8 cellular contexts compared by ENCODE assay signal in the genomic region with DNA sequence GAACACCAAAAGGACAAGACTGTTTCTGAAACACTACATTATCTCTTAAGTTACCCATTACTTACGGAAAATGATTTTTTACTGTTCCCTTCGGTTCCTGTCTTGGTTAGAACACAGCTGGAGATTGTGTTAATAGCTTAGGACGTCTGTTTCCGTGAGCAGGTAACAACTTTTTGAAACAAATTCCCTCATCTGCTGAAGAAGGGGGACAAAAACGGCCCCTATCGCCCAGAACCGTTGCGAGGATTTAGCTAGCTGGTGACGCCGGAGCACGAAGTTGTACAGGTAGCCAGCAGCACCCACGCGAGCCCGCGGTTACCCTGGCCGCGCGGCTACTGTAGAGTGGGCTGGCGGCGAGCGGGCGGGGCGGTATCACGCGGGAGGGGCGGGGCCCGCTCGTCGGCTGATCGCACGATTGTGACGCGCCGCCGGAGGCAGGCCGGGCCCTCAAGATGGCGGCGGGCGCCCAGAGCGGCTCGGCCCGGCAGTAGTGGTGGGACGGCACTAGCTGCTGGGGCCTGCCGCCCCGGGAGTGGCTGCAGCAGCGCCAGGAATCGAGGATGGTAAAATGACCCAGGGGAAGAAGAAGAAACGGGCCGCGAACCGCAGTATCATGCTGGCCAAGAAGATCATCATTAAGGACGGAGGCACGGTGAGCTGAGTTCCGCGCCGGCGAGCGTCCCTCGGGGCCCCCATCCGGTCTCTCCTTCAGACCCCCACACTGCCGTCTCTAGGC.
DNase-seq lines count a peak whose midpoint lies in the region; ATAC-seq and TF ChIP-seq lines count a peak whose summit lies in the region.

No MANE protein-coding gene starts in this region.

- POLR2A ChIA-PET in Panc1 (lab: Charles Lee), result interaction anchor here (0.5 to 0.6 kb wide), 2 partner anchors 10 to 390 kb away, joined by 4 to 5 read pairs; no protein-coding TSS in a partner anchor
- POLR2A ChIA-PET in naive thymus-derived CD8-positive, alpha-beta T cell (lab: Charles Lee), result interaction anchor here (0.6 to 2.8 kb wide), 8 partner anchors 14 to 272 kb away, joined by 3 to 17 read pairs (median 6); partner anchors contain the start of genes AGL, DBT, FRRS1 and SASS6

- no TSS peak for BruUV-seq in Panc1 (replicated peaks; lab: Mats Ljungman, UMichigan)

- H3K4me1 Mint-ChIP-seq in activated T-helper 1 cell treated with anti-CD3 and anti-CD28 coated beads, Interleukin-12 subunit alpha, Interleukin-12 subunit beta, Interleukin-2, Interleukin-4 antibody, amounts not matched to agents 30 ng/mL and 10 ng/mL and 1 ng/mL, durations not matched to agents 14 hours and 24 hours and 36 hours (ENCODE audit: low read depth), result peaks cover 58% of the 10 kb centered on the region
- H3K4me1 Mint-ChIP-seq in naive thymus-derived CD8-positive, alpha-beta T cell, result peaks cover 14 to 57% (median 48%) of the 10 kb centered on the region in 4 donors
- peaks cover 19 to 45% of the 10 kb centered on the region in 2 donors for H3K4me1 Mint-ChIP-seq in stimulated activated naive B cell treated with anti-CD40 and anti-IgM and Interleukin-4, amounts not matched to agents 10 μg/mL and 1 μg/mL and 100 μg/mL, for 72 hours

- TF ChIP-seq RAD21 in Ishikawa (IDR thresholded peaks at IDR 0.05; ENCODE audit: low read depth), result no peak

- no peaks in the 10 kb centered on the region for H3K9me3 ChIP-seq in Panc1 (ENCODE audit: control insufficient read depth, insufficient read depth, low read depth, low read length)
- no peaks in the 10 kb centered on the region for H3K9me3 ChIP-seq in fibroblast of lung (ENCODE audit: control insufficient read depth, insufficient read depth, low read depth, low read length)

- H3K4me1 ChIP-seq in Panc1 (ENCODE audit: control insufficient read depth, insufficient read depth, low read length) (peaks cover 4% of the 10 kb centered on the region; the same call in 1 of the 2 replicates), fibroblast of lung (ENCODE audit: control insufficient read depth, extremely low read depth, insufficient read depth, low read length) (peaks cover 2% of the 10 kb centered on the region)

- ATAC-seq in GM21717 (IDR thresholded peaks at IDR 0.05; ENCODE audit: unreplicated experiment) (peak; percentile 82), Panc1 (peak; percentile 96)
- peak; percentile 78 to 84 for ATAC-seq in naive thymus-derived CD8-positive, alpha-beta T cell
- ATAC-seq in stimulated activated naive B cell treated with anti-CD40 and anti-IgM and Interleukin-4, amounts not matched to agents 10 μg/mL and 1 μg/mL and 100 μg/mL, for 72 hours (replicated peaks), result peak; percentile 90 to 94

- peak overlapping the region; percentile 99 for H3K4me2 ChIP-seq in fibroblast of lung (ENCODE audit: extremely low read depth, insufficient read depth, low read length)

- peak overlapping the region; percentile 99 for H3K9ac ChIP-seq in fibroblast of lung (ENCODE audit: insufficient read depth, low read length)

- intact Hi-C loops in Panc1 (cut with micrococcal nuclease; ENCODE audit: unreplicated experiment), result loop anchor here (10.0 kb wide), 1 partner anchor 233 kb away; no protein-coding TSS in a partner anchor
- intact Hi-C loops in activated T-helper 1 cell treated with anti-CD3 and anti-CD28 coated beads, Interleukin-12 subunit alpha, Interleukin-12 subunit beta, Interleukin-2, Interleukin-4 antibody, amounts not matched to agents 30 ng/mL and 10 ng/mL and 1 ng/mL, durations not matched to agents 14 hours and 24 hours and 36 hours (cut with micrococcal nuclease), result loop anchor here (1.0 to 10.0 kb wide), 14 partner anchors 95 to 1253 kb away; partner anchors contain the start of genes AGL, CDC14A, DBT and EXTL2

- peak overlapping the region; percentile 61 to 65 for H3K4me3 ChIP-seq in Panc1 (ENCODE audit: low read depth in 2 of 2, low read length in 2 of 2)
- peak overlapping the region; percentile 84 to 100 (median 96) for H3K4me3 ChIP-seq in fibroblast of lung (replicated peaks in 1 of 4; ENCODE audit: control extremely low read depth in 1 of 4, insufficient read depth in 1 of 4, low read depth in 3 of 4, low read length in 4 of 4)

- no peaks in the 10 kb centered on the region for H3K9me3 Mint-ChIP-seq in activated T-helper 1 cell treated with anti-CD3 and anti-CD28 coated beads, Interleukin-12 subunit alpha, Interleukin-12 subunit beta, Interleukin-2, Interleukin-4 antibody, amounts not matched to agents 30 ng/mL and 10 ng/mL and 1 ng/mL, durations not matched to agents 14 hours and 24 hours and 36 hours
- no peaks in the 10 kb centered on the region for H3K9me3 Mint-ChIP-seq in naive thymus-derived CD8-positive, alpha-beta T cell
- H3K9me3 Mint-ChIP-seq in stimulated activated naive B cell treated with anti-CD40 and anti-IgM and Interleukin-4, amounts not matched to agents 10 μg/mL and 1 μg/mL and 100 μg/mL, for 72 hours, result peaks cover 0 to 2% of the 10 kb centered on the region in 2 donors

- no peaks in the 10 kb centered on the region for H3K27me3 Mint-ChIP-seq in activated T-helper 1 cell treated with anti-CD3 and anti-CD28 coated beads, Interleukin-12 subunit alpha, Interleukin-12 subunit beta, Interleukin-2, Interleukin-4 antibody, amounts not matched to agents 30 ng/mL and 10 ng/mL and 1 ng/mL, durations not matched to agents 14 hours and 24 hours and 36 hours (ENCODE audit: insufficient read depth)
- H3K27me3 Mint-ChIP-seq in naive thymus-derived CD8-positive, alpha-beta T cell, result no peaks in the 10 kb centered on the region
- no peaks in the 10 kb centered on the region for H3K27me3 Mint-ChIP-seq in stimulated activated naive B cell treated with anti-CD40 and anti-IgM and Interleukin-4, amounts not matched to agents 10 μg/mL and 1 μg/mL and 100 μg/mL, for 72 hours

- TF ChIP-seq EP300 in Ishikawa (IDR thresholded peaks at IDR 0.05; ENCODE audit: borderline replicate concordance), result 0 out of 2 replicates have a peak, but pooled peaks have one; percentile 11

- no peaks in the 10 kb centered on the region for H4K20me1 ChIP-seq in fibroblast of lung (ENCODE audit: control insufficient read depth, extremely low read depth, insufficient read depth, low read length)

- peaks cover 30% of the 10 kb centered on the region for H3K36me3 Mint-ChIP-seq in activated T-helper 1 cell treated with anti-CD3 and anti-CD28 coated beads, Interleukin-12 subunit alpha, Interleukin-12 subunit beta, Interleukin-2, Interleukin-4 antibody, amounts not matched to agents 30 ng/mL and 10 ng/mL and 1 ng/mL, durations not matched to agents 14 hours and 24 hours and 36 hours (ENCODE audit: low read depth)
- peaks cover 0 to 2% (median 0%) of the 10 kb centered on the region in 3 donors for H3K36me3 Mint-ChIP-seq in naive thymus-derived CD8-positive, alpha-beta T cell
- H3K36me3 Mint-ChIP-seq in stimulated activated naive B cell treated with anti-CD40 and anti-IgM and Interleukin-4, amounts not matched to agents 10 μg/mL and 1 μg/mL and 100 μg/mL, for 72 hours, result peaks cover 9 to 24% of the 10 kb centered on the region in 2 donors

- CTCF ChIA-PET in Panc1 (lab: Charles Lee), result no interaction called here

- in situ Hi-C loops in Panc1 (cut with HindIII; ENCODE audit: low pct_unique_long_range_greater_than_20kb, low sequenced_read_pairs), result no loop called here

- peaks cover 6% of the 10 kb centered on the region; the same call in 1 of the 2 replicates for H3K36me3 ChIP-seq in Panc1 (ENCODE audit: control insufficient read depth, insufficient read depth, low read length)
- H3K36me3 ChIP-seq in fibroblast of lung (ENCODE audit: control insufficient read depth, insufficient read depth, low read length), result no peaks in the 10 kb centered on the region

- H2AFZ ChIP-seq in fibroblast of lung (ENCODE audit: low read length), result peak overlapping the region; percentile 89

- TF ChIP-seq CTCF in Panc1 (IDR thresholded peaks at IDR 0.05), result no peak
- TF ChIP-seq CTCF in fibroblast of lung (conservative IDR thresholded peaks at IDR 0.05 in 1 of 2, IDR thresholded peaks at IDR 0.05 in 1 of 2; ENCODE audit: low read depth in 1 of 2, low read length in 2 of 2), result no peak

- H3K27ac ChIP-seq in Panc1 (ENCODE audit: low read length) (peak overlapping the region; percentile 92), fibroblast of lung (ENCODE audit: insufficient read depth, low read length) (peak overlapping the region; percentile 99)

- H3K79me2 ChIP-seq in fibroblast of lung (ENCODE audit: control insufficient read depth, insufficient read depth, low read length), result peaks cover 55% of the 10 kb centered on the region

- H3K27ac Mint-ChIP-seq in activated T-helper 1 cell treated with anti-CD3 and anti-CD28 coated beads, Interleukin-12 subunit alpha, Interleukin-12 subunit beta, Interleukin-2, Interleukin-4 antibody, amounts not matched to agents 30 ng/mL and 10 ng/mL and 1 ng/mL, durations not matched to agents 14 hours and 24 hours and 36 hours, result peak overlapping the region; percentile 98
- peak overlapping the region; percentile 95 to 100 (median 100) for H3K27ac Mint-ChIP-seq in naive thymus-derived CD8-positive, alpha-beta T cell
- H3K27ac Mint-ChIP-seq in stimulated activated naive B cell treated with anti-CD40 and anti-IgM and Interleukin-4, amounts not matched to agents 10 μg/mL and 1 μg/mL and 100 μg/mL, for 72 hours, result peak overlapping the region; percentile 99

- DNase-seq in DMS79 (lab: John Stamatoyannopoulos, UW), result peak; percentile 60
- DNase-seq in Panc1 (ENCODE audit: low read depth, low spot score), result no peak
- DNase-seq in activated T-helper 1 cell treated with anti-CD3 and anti-CD28 coated beads, Interleukin-12 subunit alpha, Interleukin-12 subunit beta, Interleukin-2, Interleukin-4 antibody, amounts not matched to agents 30 ng/mL and 10 ng/mL and 1 ng/mL, durations not matched to agents 14 hours and 24 hours and 36 hours (ENCODE audit: low spot score), result peak; percentile 85
- peak; percentile 84 to 86 for DNase-seq in fibroblast of lung (ENCODE audit: low read depth in 2 of 2)
- peak; percentile 83 to 92 (median 89) for DNase-seq in naive thymus-derived CD8-positive, alpha-beta T cell
- peak; percentile 85 for DNase-seq in stimulated activated naive B cell treated with anti-CD40 and anti-IgM and Interleukin-4, amounts not matched to agents 10 μg/mL and 1 μg/mL and 100 μg/mL, for 72 hours

- H3K4me3 Mint-ChIP-seq in activated T-helper 1 cell treated with anti-CD3 and anti-CD28 coated beads, Interleukin-12 subunit alpha, Interleukin-12 subunit beta, Interleukin-2, Interleukin-4 antibody, amounts not matched to agents 30 ng/mL and 10 ng/mL and 1 ng/mL, durations not matched to agents 14 hours and 24 hours and 36 hours, result peak overlapping the region; percentile 97
- H3K4me3 Mint-ChIP-seq in naive thymus-derived CD8-positive, alpha-beta T cell, result peak overlapping the region; percentile 90 to 99 (median 97)
- H3K4me3 Mint-ChIP-seq in stimulated activated naive B cell treated with anti-CD40 and anti-IgM and Interleukin-4, amounts not matched to agents 10 μg/mL and 1 μg/mL and 100 μg/mL, for 72 hours, result peak overlapping the region; percentile 92 to 97

- H3K27me3 ChIP-seq in Panc1 (ENCODE audit: control insufficient read depth, insufficient read depth, low read length), result no peaks in the 10 kb centered on the region
- no peaks in the 10 kb centered on the region for H3K27me3 ChIP-seq in fibroblast of lung (ENCODE audit: control insufficient read depth, insufficient read depth, low read length)

TF ChIP-seq in Ishikawa, 13 proteins besides CTCF, POLR2A, EP300 and RAD21 (continues in another document):
- TF ChIP-seq TCF12 (IDR thresholded peaks at IDR 0.05; ENCODE audit: low read depth) (peak; percentile 59; the same call in 1 of the 2 replicates), CEBPB (IDR thresholded peaks at IDR 0.05) (no peak)
